Comparison of ENCODE assay signal across 15 cellular contexts in the genomic region with DNA sequence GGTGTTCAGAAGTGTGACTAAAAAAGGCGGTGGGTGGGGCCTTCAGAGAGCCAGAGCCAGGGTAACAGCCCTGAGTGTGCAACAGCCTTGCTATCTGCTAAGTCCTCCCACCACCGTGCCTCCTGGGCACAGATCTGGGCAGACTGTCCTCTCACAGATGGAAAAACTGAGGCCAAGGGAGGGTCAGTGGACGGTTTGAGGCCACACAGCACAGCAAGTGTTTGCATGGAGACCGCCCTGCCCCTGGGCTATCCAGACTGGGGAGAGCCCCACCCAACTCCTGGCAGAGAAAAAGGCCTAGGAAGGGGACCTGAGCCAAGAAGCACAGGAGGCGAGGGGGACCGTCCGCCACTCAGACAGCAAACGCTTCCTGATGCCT. TPM values are rescaled to one million over a fixed set of nuclear protein-coding genes. Genes with fewer than 3 reads are reported as not detected.
DNase-seq lines count a peak whose midpoint lies in the region; ATAC-seq, FAIRE-seq and TF ChIP-seq lines count a peak whose summit lies in the region.
"Had no signal": no experiment of that assay in that cellular context is flagged by ENCODE, and none has a peak within 500 bp of the region (broad histone marks: within the 10 kb centered on the region; RNA-seq: fewer than 3 reads in every experiment).

No MANE protein-coding gene starts in this region.

- BruUV-seq in PC-3 (replicated peaks; lab: Mats Ljungman, UMichigan): no TSS peak
- no TSS peak for BruUV-seq in HepG2 (replicated peaks; lab: Mats Ljungman, UMichigan)

- H3K27me3 Mint-ChIP-seq in dendritic cell treated with granulocyte-macrophage colony-stimulating factor and Interleukin-4, amounts not matched to agents 40 ng/mL and 50 ng/mL, for 4 days: peaks cover 14% of the 10 kb centered on the region
- H3K27me3 Mint-ChIP-seq: CD4-positive, alpha-beta T cell; progenitor cell of endocrine pancreas had no signal

- CTCF ChIA-PET in PC-3 (lab: Charles Lee) (no interaction called here), HepG2 (lab: Yijun Ruan, JAX; ENCODE audit: low intra/inter-chr PET ratio, low total read pairs) (no interaction called here)

- FAIRE-seq in HepG2 (lab: Jason Lieb, UNC): no peak

- H3K27ac ChIP-seq in PC-3 (ENCODE audit: low read length) (peak overlapping the region; percentile 88), HepG2 (ENCODE audit: extremely low read length, insufficient read depth, low read length) (no peak overlapping the region), testis (no peak overlapping the region), substantia nigra (ENCODE audit: low read depth, low read length, poor library complexity, severe bottlenecking) (no peak overlapping the region), ovary (no peak overlapping the region)
- H3K27ac ChIP-seq: adrenal gland, SK-N-MC had no signal

- H3K4me3 ChIP-seq in PC-3 (ENCODE audit: low read length) (no peak overlapping the region), HepG2 (replicated peaks in 1 of 3; ENCODE audit: insufficient read depth in 1 of 3, low read depth in 2 of 3, low read length in 3 of 3) (peak overlapping the region in 2 of 3 experiments; percentile 47 to 77; a peak in 4 of 6 replicates), testis (no peak overlapping the region), ovary (no peak overlapping the region)
- H3K4me3 ChIP-seq: adrenal gland, SK-N-MC, tibial nerve had no signal

- POLR2A ChIA-PET in PC-3 (lab: Charles Lee; ENCODE audit: unreplicated experiment) (no interaction called here), HepG2 (lab: Yijun Ruan, JAX) (interaction anchor here (0.9 to 9.9 kb wide), 3 partner anchors 14 to 31 kb away, joined by 3 to 207 read pairs (median 68); no protein-coding TSS in a partner anchor)

- H3K4me2 ChIP-seq in PC-3 (ENCODE audit: low read length) (peak overlapping the region; percentile 58), HepG2 (ENCODE audit: low read depth, low read length) (peak overlapping the region; percentile 82)

- H3F3A ChIP-seq in PC-3 (ENCODE audit: low read length, unreplicated experiment): no peaks in the 10 kb centered on the region

- H3K4me3 Mint-ChIP-seq in dendritic cell treated with granulocyte-macrophage colony-stimulating factor and Interleukin-4, amounts not matched to agents 40 ng/mL and 50 ng/mL, for 4 days: no peak overlapping the region
- H3K4me3 Mint-ChIP-seq: activated T-helper 1 cell treated with anti-CD3 and anti-CD28 coated beads, Interleukin-12 subunit alpha, Interleukin-12 subunit beta, Interleukin-2, Interleukin-4 antibody, amounts not matched to agents 30 ng/mL and 10 ng/mL and 1 ng/mL, durations not matched to agents 14 hours and 24 hours and 36 hours; CD4-positive, alpha-beta T cell had no signal

- no peaks in the 10 kb centered on the region for H4K20me1 ChIP-seq in PC-3 (ENCODE audit: low read length)
- no peaks in the 10 kb centered on the region for H4K20me1 ChIP-seq in HepG2 (ENCODE audit: insufficient read depth, low read length)

- 76% methylated on average over 5 of the region's 8 CpGs for WGBS in HepG2 (ENCODE audit: low lambda C conversion rate)
- WGBS in testis, 2 donors: 62 to 65% methylated on average over 4 to 8 of the region's 8 CpGs
- WGBS in ovary, 3 donors: 72 to 85% (median 73%) methylated on average over 8 of the region's 8 CpGs

- peak; percentile 47 for DNase-seq in PC-3
- no peak for DNase-seq in HepG2 (ENCODE audit: low spot score)
- peak; percentile 24 for DNase-seq in testis
- no peak for DNase-seq in substantia nigra (lab: John Stamatoyannopoulos, UW)
- DNase-seq in ovary: no peak
- DNase-seq: adrenal gland; CD4-positive, alpha-beta T cell; NCI-H2171 treated with DMSO at 0.1 percent for 48 hours had no signal

- H3K27me3 ChIP-seq in PC-3 (ENCODE audit: low read length): no peaks in the 10 kb centered on the region
- no peaks in the 10 kb centered on the region; a peak in 1 of 5 replicates for H3K27me3 ChIP-seq in HepG2 (ENCODE audit: control insufficient read depth in 1 of 2, insufficient read depth in 2 of 2, low read length in 2 of 2)
- H3K27me3 ChIP-seq in testis: no peaks in the 10 kb centered on the region
- no peaks in the 10 kb centered on the region for H3K27me3 ChIP-seq in ovary
- H3K27me3 ChIP-seq: adrenal gland, tibial nerve had no signal

- H3K9ac ChIP-seq in PC-3 (ENCODE audit: low read length) (peak overlapping the region; percentile 76), HepG2 (ENCODE audit: insufficient read depth, low read depth, low read length) (peak overlapping the region; percentile 65; the same call in 1 of the 2 replicates)

- H3K36me3 Mint-ChIP-seq in dendritic cell treated with granulocyte-macrophage colony-stimulating factor and Interleukin-4, amounts not matched to agents 40 ng/mL and 50 ng/mL, for 4 days (ENCODE audit: low read depth): no peaks in the 10 kb centered on the region

- no peak for TF ChIP-seq EP300 in HepG2 (IDR thresholded peaks at IDR 0.05; ENCODE audit: low read depth in 2 of 2, low read length in 2 of 2)
- no peak for TF ChIP-seq EP300 in HepG2 (CRISPR knock-in tag; IDR thresholded peaks at IDR 0.05; ENCODE audit: borderline replicate concordance)
- TF ChIP-seq EP300 in ovary (IDR thresholded peaks at IDR 0.05): no peak

- peaks cover 49% of the 10 kb centered on the region for H3K4me1 Mint-ChIP-seq in dendritic cell treated with granulocyte-macrophage colony-stimulating factor and Interleukin-4, amounts not matched to agents 40 ng/mL and 50 ng/mL, for 4 days (ENCODE audit: low read depth)

- H2AFZ ChIP-seq in PC-3 (ENCODE audit: low read length): peak overlapping the region; percentile 67; the same call in 1 of the 2 replicates
- peak overlapping the region; percentile 61 for H2AFZ ChIP-seq in HepG2 (ENCODE audit: low read length)

- H3K4me1 ChIP-seq in PC-3 (ENCODE audit: insufficient read depth, low read length) (peaks cover 57% of the 10 kb centered on the region), HepG2 (ENCODE audit: insufficient read depth, low read length) (peaks cover 70% of the 10 kb centered on the region), testis (peaks cover 33% of the 10 kb centered on the region), ovary (ENCODE audit: insufficient read depth) (peaks cover 2% of the 10 kb centered on the region)
- H3K4me1 ChIP-seq: adrenal gland had no signal

- peak; percentile 8 for ATAC-seq in PC-3
- ATAC-seq in HepG2: no peak
- ATAC-seq in GM19328 (IDR thresholded peaks at IDR 0.05; ENCODE audit: unreplicated experiment): no peak

- no peaks in the 10 kb centered on the region for H3K9me3 ChIP-seq in PC-3 (ENCODE audit: low read length)
- H3K9me3 ChIP-seq in HepG2 (ENCODE audit: low read length): no peaks in the 10 kb centered on the region
- no peaks in the 10 kb centered on the region for H3K9me3 ChIP-seq in testis
- H3K9me3 ChIP-seq in ovary: no peaks in the 10 kb centered on the region
- H3K9me3 ChIP-seq: adrenal gland, tibial nerve had no signal

- no peaks in the 10 kb centered on the region for H3K9me3 Mint-ChIP-seq in dendritic cell treated with granulocyte-macrophage colony-stimulating factor and Interleukin-4, amounts not matched to agents 40 ng/mL and 50 ng/mL, for 4 days
- H3K9me3 Mint-ChIP-seq: activated T-helper 1 cell treated with anti-CD3 and anti-CD28 coated beads, Interleukin-12 subunit alpha, Interleukin-12 subunit beta, Interleukin-2, Interleukin-4 antibody, amounts not matched to agents 30 ng/mL and 10 ng/mL and 1 ng/mL, durations not matched to agents 14 hours and 24 hours and 36 hours; CD4-positive, alpha-beta T cell had no signal

- TF ChIP-seq CTCF in PC-3 (conservative IDR thresholded peaks at IDR 0.05; ENCODE audit: low read depth, low read length): no peak
- no peak for TF ChIP-seq CTCF in HepG2 (CRISPR knock-in tag; IDR thresholded peaks at IDR 0.05)
- no peak for TF ChIP-seq CTCF in testis (IDR thresholded peaks at IDR 0.05)
- TF ChIP-seq CTCF in ovary (IDR thresholded peaks at IDR 0.05): no peak

- TF ChIP-seq POLR2A in HepG2 (IDR thresholded peaks at IDR 0.05; ENCODE audit: insufficient read depth in 1 of 2, low read depth in 2 of 2, low read length in 2 of 2): no peak
- no peak for TF ChIP-seq POLR2A in testis (IDR thresholded peaks at IDR 0.05)
- no peak for TF ChIP-seq POLR2A in ovary (IDR thresholded peaks at IDR 0.05)

- H3K79me2 ChIP-seq in PC-3 (ENCODE audit: low read length): no peaks in the 10 kb centered on the region
- H3K79me2 ChIP-seq in HepG2 (ENCODE audit: insufficient read depth, low read length): no peaks in the 10 kb centered on the region

- no peak for TF ChIP-seq RAD21 in HepG2 (CRISPR knock-in tag; IDR thresholded peaks at IDR 0.05)

- H3K36me3 ChIP-seq in PC-3 (ENCODE audit: low read depth, low read length) (no peaks in the 10 kb centered on the region), HepG2 (replicated peaks in 1 of 2; ENCODE audit: control insufficient read depth in 1 of 2, insufficient read depth in 2 of 2, low read length in 2 of 2) (no peaks in the 10 kb centered on the region), testis (ENCODE audit: low read depth, missing control alignments) (no peaks in the 10 kb centered on the region), ovary (no peaks in the 10 kb centered on the region)
- H3K36me3 ChIP-seq: adrenal gland, tibial nerve had no signal

- in situ Hi-C loops in HepG2 (cut with HindIII; ENCODE audit: extremely low pct_ligation_motif_present, low pct_unique_long_range_greater_than_20kb): no loop called here

- H3K27ac Mint-ChIP-seq in dendritic cell treated with granulocyte-macrophage colony-stimulating factor and Interleukin-4, amounts not matched to agents 40 ng/mL and 50 ng/mL, for 4 days: peak overlapping the region; percentile 17
- H3K27ac Mint-ChIP-seq: activated T-helper 1 cell treated with anti-CD3 and anti-CD28 coated beads, Interleukin-12 subunit alpha, Interleukin-12 subunit beta, Interleukin-2, Interleukin-4 antibody, amounts not matched to agents 30 ng/mL and 10 ng/mL and 1 ng/mL, durations not matched to agents 14 hours and 24 hours and 36 hours; CD4-positive, alpha-beta T cell; progenitor cell of endocrine pancreas had no signal

- no peaks in the 10 kb centered on the region for H3K9me2 ChIP-seq in PC-3 (replicated peaks; ENCODE audit: low read length)

- intact Hi-C loops in PC-3 (cut with micrococcal nuclease) (no loop called here), HepG2 (cut with micrococcal nuclease; ENCODE audit: unreplicated experiment) (no loop called here), testis (cut with DNase I; ENCODE audit: low total_unique reads) (no loop called here), ovary (cut with DNase I) (no loop called here)
- intact Hi-C loops in dendritic cell treated with granulocyte-macrophage colony-stimulating factor and Interleukin-4, amounts not matched to agents 40 ng/mL and 50 ng/mL, for 4 days (cut with micrococcal nuclease): no loop called here

RNA-seq across cellular contexts. Expression of gene BLOC1S4, which starts 31.7 kb away (rescaled TPM):
- total RNA-seq in PC-3 (2014; rRNA removed) (14.0 and 19.9 TPM in 2 replicates), HepG2 (2016; rRNA removed; fragmentation: Illumina TruSeq; extraction: Trizol) (18.7 and 20.9 TPM in 2 replicates), testis (10 to 100 TPM; 21.3 to 27.3 TPM), ovary (10 to 100 TPM; 15.4 to 26.9 (median 18.9) TPM)
- 4.7 and 6.1 TPM in 2 replicates for total RNA-seq in HepG2 (2016; cell fraction: cytosol; rRNA removed; fragmentation: Illumina TruSeq; extraction: Trizol; ENCODE audit: low read depth)
- 19.1 and 20.1 TPM in 2 replicates for total RNA-seq in HepG2 (2016; cell fraction: insoluble cytoplasmic fraction; rRNA removed; fragmentation: Illumina TruSeq; extraction: Trizol)
- total RNA-seq in HepG2 (2016; cell fraction: membrane; rRNA removed; fragmentation: Illumina TruSeq; extraction: Trizol): 11.7 and 12.0 TPM in 2 replicates
- total RNA-seq in HepG2 (2016; cell fraction: nucleus; rRNA removed; fragmentation: Illumina TruSeq; extraction: Trizol): 7.6 and 7.9 TPM in 2 replicates
- polyA plus RNA-seq in HepG2 (2011; rRNA removed) (15.5 and 17.6 TPM in 2 replicates), testis (ENCODE audit: insufficient read depth, low read depth, low replicate concordance) (10.2 TPM), ovary (10 to 100 TPM in 1 of 2 donors, 1 to 10 TPM in 1; 8.8 to 15.4 TPM)
- 19.4 and 26.2 TPM in 2 replicates for polyA plus RNA-seq in HepG2 (2011; cell fraction: cytosol; rRNA removed)
- polyA plus RNA-seq in HepG2 (2011; cell fraction: nucleus; rRNA removed): 9.3 and 10.5 TPM in 2 replicates
- polyA plus RNA-seq in HepG2 (2012): 10.5 and 11.1 TPM in 2 replicates
- 3.6 and 4.1 TPM in 2 replicates for polyA plus RNA-seq in HepG2 (2016; cell fraction: cytosol; fragmentation: Illumina TruSeq; extraction: Trizol; ENCODE audit: low read depth)
- polyA plus RNA-seq in HepG2 (2016; cell fraction: insoluble cytoplasmic fraction; fragmentation: Illumina TruSeq; extraction: Trizol; ENCODE audit: low read depth): 22.2 and 23.4 TPM in 2 replicates
- 7.5 and 8.0 TPM in 2 replicates for polyA plus RNA-seq in HepG2 (2016; cell fraction: membrane; fragmentation: Illumina TruSeq; extraction: Trizol; ENCODE audit: low read depth)
- 10.3 and 14.0 TPM in 2 replicates for polyA plus RNA-seq in HepG2 (2016; cell fraction: nucleus; fragmentation: Illumina TruSeq; extraction: Trizol; ENCODE audit: insufficient read depth, low read depth)
- 5.1 and 16.2 TPM in 2 replicates for polyA minus RNA-seq in HepG2 (2011; rRNA and poly(A)+ RNA removed; ENCODE audit: low replicate concordance)
- polyA minus RNA-seq in HepG2 (2011; cell fraction: cytosol; rRNA and poly(A)+ RNA removed): 9.3 and 9.9 TPM in 2 replicates
- polyA minus RNA-seq in HepG2 (2011; cell fraction: nucleus; rRNA and poly(A)+ RNA removed): 5.5 and 7.0 TPM in 2 replicates

RNA-seq across cellular contexts. Expression of gene KIAA0232, which starts 34.8 kb away (rescaled TPM):
- total RNA-seq in PC-3 (2014; rRNA removed) (5.5 and 5.6 TPM in 2 replicates), HepG2 (2016; rRNA removed; fragmentation: Illumina TruSeq; extraction: Trizol) (17.1 and 24.1 TPM in 2 replicates), testis (10 to 100 TPM; 47.9 to 48.0 TPM), ovary (10 to 100 TPM; 30.4 to 41.4 (median 39.1) TPM)
- 10.8 and 11.4 TPM in 2 replicates for total RNA-seq in HepG2 (2016; cell fraction: cytosol; rRNA removed; fragmentation: Illumina TruSeq; extraction: Trizol; ENCODE audit: low read depth)
- total RNA-seq in HepG2 (2016; cell fraction: insoluble cytoplasmic fraction; rRNA removed; fragmentation: Illumina TruSeq; extraction: Trizol): 17.2 and 22.3 TPM in 2 replicates
- 11.9 and 12.9 TPM in 2 replicates for total RNA-seq in HepG2 (2016; cell fraction: membrane; rRNA removed; fragmentation: Illumina TruSeq; extraction: Trizol)
- 25.6 and 32.5 TPM in 2 replicates for total RNA-seq in HepG2 (2016; cell fraction: nucleus; rRNA removed; fragmentation: Illumina TruSeq; extraction: Trizol)
- polyA plus RNA-seq in HepG2 (2011; rRNA removed) (7.8 and 8.1 TPM in 2 replicates), testis (ENCODE audit: insufficient read depth, low read depth, low replicate concordance) (22.7 TPM), ovary (10 to 100 TPM in 1 of 2 donors, 1 to 10 TPM in 1; 8.7 to 16.0 TPM)
- polyA plus RNA-seq in HepG2 (2011; cell fraction: cytosol; rRNA removed): 3.8 and 5.9 TPM in 2 replicates
- polyA plus RNA-seq in HepG2 (2011; cell fraction: nucleus; rRNA removed): 9.7 and 12.4 TPM in 2 replicates
- 10.7 and 10.9 TPM in 2 replicates for polyA plus RNA-seq in HepG2 (2012)
- polyA plus RNA-seq in HepG2 (2016; cell fraction: cytosol; fragmentation: Illumina TruSeq; extraction: Trizol; ENCODE audit: low read depth): 0.92 and 1.4 TPM in 2 replicates
- 13.7 and 13.8 TPM in 2 replicates for polyA plus RNA-seq in HepG2 (2016; cell fraction: insoluble cytoplasmic fraction; fragmentation: Illumina TruSeq; extraction: Trizol; ENCODE audit: low read depth)
- polyA plus RNA-seq in HepG2 (2016; cell fraction: membrane; fragmentation: Illumina TruSeq; extraction: Trizol; ENCODE audit: low read depth): 2.4 and 2.8 TPM in 2 replicates
- polyA plus RNA-seq in HepG2 (2016; cell fraction: nucleus; fragmentation: Illumina TruSeq; extraction: Trizol; ENCODE audit: insufficient read depth, low read depth): 20.4 and 20.5 TPM in 2 replicates
- polyA minus RNA-seq in HepG2 (2011; rRNA and poly(A)+ RNA removed; ENCODE audit: low replicate concordance): 22.4 and 23.8 TPM in 2 replicates
- 6.6 and 9.1 TPM in 2 replicates for polyA minus RNA-seq in HepG2 (2011; cell fraction: cytosol; rRNA and poly(A)+ RNA removed)
- polyA minus RNA-seq in HepG2 (2011; cell fraction: nucleus; rRNA and poly(A)+ RNA removed): 29.7 and 41.5 TPM in 2 replicates

RNA-seq across cellular contexts. Expression of gene MRFAP1L1, which starts 38.0 kb away (rescaled TPM):
- 50.5 and 57.6 TPM in 2 replicates for total RNA-seq in PC-3 (2014; rRNA removed)
- 76.6 and 124 TPM in 2 replicates for total RNA-seq in HepG2 (2016; rRNA removed; fragmentation: Illumina TruSeq; extraction: Trizol)
- 12.0 and 14.9 TPM in 2 replicates for total RNA-seq in HepG2 (2016; cell fraction: cytosol; rRNA removed; fragmentation: Illumina TruSeq; extraction: Trizol; ENCODE audit: low read depth)
- total RNA-seq in HepG2 (2016; cell fraction: insoluble cytoplasmic fraction; rRNA removed; fragmentation: Illumina TruSeq; extraction: Trizol): 82.6 and 130 TPM in 2 replicates
- total RNA-seq in HepG2 (2016; cell fraction: membrane; rRNA removed; fragmentation: Illumina TruSeq; extraction: Trizol): 36.1 and 39.2 TPM in 2 replicates
- total RNA-seq in HepG2 (2016; cell fraction: nucleus; rRNA removed; fragmentation: Illumina TruSeq; extraction: Trizol): 35.4 and 41.2 TPM in 2 replicates
- 39.9 and 44.8 TPM in 2 replicates for polyA plus RNA-seq in HepG2 (2011; rRNA removed)
- 29.0 and 43.5 TPM in 2 replicates for polyA plus RNA-seq in HepG2 (2011; cell fraction: cytosol; rRNA removed)
- 12.5 and 20.0 TPM in 2 replicates for polyA plus RNA-seq in HepG2 (2011; cell fraction: nucleus; rRNA removed)
- 55.6 and 62.7 TPM in 2 replicates for polyA plus RNA-seq in HepG2 (2012)
- 6.5 and 6.6 TPM in 2 replicates for polyA plus RNA-seq in HepG2 (2016; cell fraction: cytosol; fragmentation: Illumina TruSeq; extraction: Trizol; ENCODE audit: low read depth)
- polyA plus RNA-seq in HepG2 (2016; cell fraction: insoluble cytoplasmic fraction; fragmentation: Illumina TruSeq; extraction: Trizol; ENCODE audit: low read depth): 143 and 162 TPM in 2 replicates
- 21.2 and 21.7 TPM in 2 replicates for polyA plus RNA-seq in HepG2 (2016; cell fraction: membrane; fragmentation: Illumina TruSeq; extraction: Trizol; ENCODE audit: low read depth)
- 60.2 and 60.7 TPM in 2 replicates for polyA plus RNA-seq in HepG2 (2016; cell fraction: nucleus; fragmentation: Illumina TruSeq; extraction: Trizol; ENCODE audit: insufficient read depth, low read depth)
- polyA minus RNA-seq in HepG2 (2011; rRNA and poly(A)+ RNA removed; ENCODE audit: low replicate concordance): 10.4 and 12.8 TPM in 2 replicates
- polyA minus RNA-seq in HepG2 (2011; cell fraction: cytosol; rRNA and poly(A)+ RNA removed): 13.6 and 15.5 TPM in 2 replicates
- polyA minus RNA-seq in HepG2 (2011; cell fraction: nucleus; rRNA and poly(A)+ RNA removed): 16.1 and 16.2 TPM in 2 replicates
- total RNA-seq in testis: 10 to 100 TPM; 40.8 to 60.5 TPM
- polyA plus RNA-seq in testis (ENCODE audit: insufficient read depth, low read depth, low replicate concordance): 42.9 TPM
- total RNA-seq in ovary: 10 to 100 TPM; 59.3 to 73.6 (median 65.3) TPM
- 10 to 100 TPM; 65.1 to 80.6 TPM for polyA plus RNA-seq in ovary

RNA-seq across cellular contexts. Expression of gene S100P, which starts 54.0 kb away (rescaled TPM):
- total RNA-seq in PC-3 (2014; rRNA removed) (51.0 and 59.8 TPM in 2 replicates), HepG2 (2016; rRNA removed; fragmentation: Illumina TruSeq; extraction: Trizol) (278 and 348 TPM in 2 replicates), testis (1 to 10 TPM in 1 of 2 donors, under 1 TPM in 1; 0.19 to 2.1 TPM), ovary (1 to 10 TPM in 1 of 7 donors, under 1 TPM in 4, not detected in 2; 0.37 to 2.1 (median 0.81) TPM)
- 36.9 and 39.1 TPM in 2 replicates for total RNA-seq in HepG2 (2016; cell fraction: cytosol; rRNA removed; fragmentation: Illumina TruSeq; extraction: Trizol; ENCODE audit: low read depth)
- total RNA-seq in HepG2 (2016; cell fraction: insoluble cytoplasmic fraction; rRNA removed; fragmentation: Illumina TruSeq; extraction: Trizol): 251 and 366 TPM in 2 replicates
- 71.8 and 83.2 TPM in 2 replicates for total RNA-seq in HepG2 (2016; cell fraction: membrane; rRNA removed; fragmentation: Illumina TruSeq; extraction: Trizol)
- total RNA-seq in HepG2 (2016; cell fraction: nucleus; rRNA removed; fragmentation: Illumina TruSeq; extraction: Trizol): 84.8 and 90.9 TPM in 2 replicates
- polyA plus RNA-seq in HepG2 (2011; rRNA removed) (1,649 and 1,898 TPM in 2 replicates), testis (ENCODE audit: insufficient read depth, low read depth, low replicate concordance) (3.5 TPM), ovary (under 1 TPM in 1 of 2 donors, not detected in 1; 0.97 TPM)
- polyA plus RNA-seq in HepG2 (2011; cell fraction: cytosol; rRNA removed): 422 and 472 TPM in 2 replicates
- polyA plus RNA-seq in HepG2 (2011; cell fraction: nucleus; rRNA removed): 82.9 and 122 TPM in 2 replicates
- polyA plus RNA-seq in HepG2 (2012): 700 and 2,334 TPM in 2 replicates
- polyA plus RNA-seq in HepG2 (2016; cell fraction: cytosol; fragmentation: Illumina TruSeq; extraction: Trizol; ENCODE audit: low read depth): 30.5 and 35.0 TPM in 2 replicates
- polyA plus RNA-seq in HepG2 (2016; cell fraction: insoluble cytoplasmic fraction; fragmentation: Illumina TruSeq; extraction: Trizol; ENCODE audit: low read depth): 150 and 168 TPM in 2 replicates
- polyA plus RNA-seq in HepG2 (2016; cell fraction: membrane; fragmentation: Illumina TruSeq; extraction: Trizol; ENCODE audit: low read depth): 38.8 and 42.8 TPM in 2 replicates
- polyA plus RNA-seq in HepG2 (2016; cell fraction: nucleus; fragmentation: Illumina TruSeq; extraction: Trizol; ENCODE audit: insufficient read depth, low read depth): 79.1 and 81.3 TPM in 2 replicates
- 151 and 198 TPM in 2 replicates for polyA minus RNA-seq in HepG2 (2011; rRNA and poly(A)+ RNA removed; ENCODE audit: low replicate concordance)
- 87.0 and 146 TPM in 2 replicates for polyA minus RNA-seq in HepG2 (2011; cell fraction: cytosol; rRNA and poly(A)+ RNA removed)
- polyA minus RNA-seq in HepG2 (2011; cell fraction: nucleus; rRNA and poly(A)+ RNA removed): 37.3 and 51.0 TPM in 2 replicates
- total RNA-seq: HT1080, tibial nerve had no signal

Comparison
In these comparisons a context has a peak if more than half of its experiments do, and no peak if none do; other contexts are left out.
1. DNase-seq: peak in PC-3 (single experiment) and testis (single experiment); none in HepG2 (single experiment), substantia nigra (0 of 49) and ovary (0 of 5).
2. H3K4me3 ChIP-seq: peak in HepG2 (2 of 3); none in PC-3 (single experiment), testis (0 of 2) and ovary (single experiment).